ENCODE assay signal across 8 cellular contexts in genomic region chr1:64966158-64966963, GRCh38. TPM values are rescaled to one million over a fixed set of nuclear protein-coding genes. Genes with fewer than 3 reads are reported as not detected.
DNase-seq lines count a peak whose midpoint lies in the region; ATAC-seq and TF ChIP-seq lines count a peak whose summit lies in the region.

Gene JAK1 (minus strand): TSS chr1:64966549. CDS start chr1:64886264, 80,285 bp downstream.

- H3K27ac Mint-ChIP-seq in T-helper 1 cell treated with Interleukin-12 subunit alpha and Interleukin-12 subunit beta and Interleukin-4 antibody, amounts not matched to agents 30 μg/mL and 1 μg/mL, for 36 hours = peak within 1 kb of the TSS; percentile 88

- H3K27ac ChIP-seq in left ventricle myocardium inferior (replicated peaks) = peak within 1 kb of the TSS; percentile 98
- H3K27ac ChIP-seq in psoas muscle = peak within 1 kb of the TSS; percentile 98

- no peaks in the 10 kb centered on the region for H3K9me3 ChIP-seq in left ventricle myocardium inferior (replicated peaks)
- H3K9me3 ChIP-seq in psoas muscle = no peaks in the 10 kb centered on the region

- ATAC-seq in HG02678 (IDR thresholded peaks at IDR 0.05; ENCODE audit: unreplicated experiment) (peak; percentile 77), psoas muscle (peak; percentile 88 to 93 (median 91))

- H3K4me1 ChIP-seq in left ventricle myocardium inferior (peaks cover 53% of the 10 kb centered on the region), psoas muscle (peaks cover 40% of the 10 kb centered on the region)

- peak within 1 kb of the TSS; percentile 82 for H3K4me3 ChIP-seq in left ventricle myocardium inferior
- H3K4me3 ChIP-seq in psoas muscle = peak within 1 kb of the TSS; percentile 88

- no peaks in the 10 kb centered on the region for H3K27me3 ChIP-seq in left ventricle myocardium inferior (ENCODE audit: low read depth)
- no peaks in the 10 kb centered on the region for H3K27me3 ChIP-seq in psoas muscle (ENCODE audit: insufficient read depth in 3 of 3, low read length in 2 of 3)

- no peaks in the 10 kb centered on the region for H3K9me3 Mint-ChIP-seq in T-helper 1 cell treated with Interleukin-12 subunit alpha and Interleukin-12 subunit beta and Interleukin-4 antibody, amounts not matched to agents 30 μg/mL and 1 μg/mL, for 36 hours

- TF ChIP-seq CTCF in GM13976 (IDR thresholded peaks at IDR 0.05; ENCODE audit: borderline replicate concordance, control extremely low read depth, extremely low read depth, insufficient read depth, missing control alignments) (no peak), left ventricle myocardium inferior (IDR thresholded peaks at IDR 0.05; ENCODE audit: borderline replicate concordance) (peak; percentile 25), psoas muscle (IDR thresholded peaks at IDR 0.05) (peak; percentile 14)

- peaks cover 52% of the 10 kb centered on the region for H3K4me1 Mint-ChIP-seq in T-helper 1 cell treated with Interleukin-12 subunit alpha and Interleukin-12 subunit beta and Interleukin-4 antibody, amounts not matched to agents 30 μg/mL and 1 μg/mL, for 36 hours (ENCODE audit: low read depth)

- H3K36me3 ChIP-seq in left ventricle myocardium inferior (no peaks in the 10 kb centered on the region), psoas muscle (ENCODE audit: insufficient read depth in 1 of 2, low read depth in 1 of 2) (no peaks in the 10 kb centered on the region)

- peak within 1 kb of the TSS; percentile 93 for H3K4me3 Mint-ChIP-seq in T-helper 1 cell treated with Interleukin-12 subunit alpha and Interleukin-12 subunit beta and Interleukin-4 antibody, amounts not matched to agents 30 μg/mL and 1 μg/mL, for 36 hours

- intact Hi-C loops in left ventricle myocardium inferior (cut with micrococcal nuclease) (no loop called here), psoas muscle (cut with DNase I) (loop anchor here (5.0 kb wide), 5 partner anchors 36 to 1331 kb away; no protein-coding TSS in a partner anchor)

- peak; percentile 98 for DNase-seq in GM13976 (ENCODE audit: low spot score)
- peak; percentile 82 for DNase-seq in NCI-H1105 treated with DMSO at 0.1 percent for 48 hours (lab: John Stamatoyannopoulos, UW)
- DNase-seq in amniotic epithelial cell (ENCODE audit: low read depth) = peak; percentile 67
- peak; percentile 90 for DNase-seq in left ventricle myocardium inferior
- peak; percentile 90 to 93 for DNase-seq in psoas muscle
- DNase-seq in ureter (ENCODE audit: low spot score) = peak; percentile 88

- in situ Hi-C loops in GM13976 (cut with MboI; ENCODE audit: low sequenced_read_pairs, unreplicated experiment) = loop anchor here (10.0 kb wide), 1 partner anchor 72 kb away; no protein-coding TSS in a partner anchor

- peaks cover 8% of the 10 kb centered on the region for H3K36me3 Mint-ChIP-seq in T-helper 1 cell treated with Interleukin-12 subunit alpha and Interleukin-12 subunit beta and Interleukin-4 antibody, amounts not matched to agents 30 μg/mL and 1 μg/mL, for 36 hours (ENCODE audit: low read depth)

- 0% methylated on average over 49 to 100 of the region's 100 CpGs for WGBS in psoas muscle, 3 donors

- H3K27me3 Mint-ChIP-seq in T-helper 1 cell treated with Interleukin-12 subunit alpha and Interleukin-12 subunit beta and Interleukin-4 antibody, amounts not matched to agents 30 μg/mL and 1 μg/mL, for 36 hours (ENCODE audit: low read depth) = no peaks in the 10 kb centered on the region

RNA-seq across cellular contexts. Expression of gene JAK1, which starts in this region (rescaled TPM):
- total RNA-seq in left ventricle myocardium inferior (106 TPM), psoas muscle (100 to 1,000 TPM; 101 to 137 (median 119) TPM), ureter (116 TPM)
- polyA plus RNA-seq in psoas muscle = 10 to 100 TPM; 33.7 to 80.3 (median 34.0) TPM

Comparison
In these comparisons a context has a peak if more than half of its experiments do, and no peak if none do; other contexts are left out.
1. Peak in every context shown above with its lines: DNase-seq, ATAC-seq, H3K4me3 ChIP-seq and H3K27ac ChIP-seq.